8 cellular contexts compared by ENCODE assay signal in genomic region chr17:78253946-78254672, GRCh38. TPM values are rescaled to one million over a fixed set of nuclear protein-coding genes. Genes with fewer than 3 reads are reported as not detected.
DNase-seq lines count a peak whose midpoint lies in the region; ATAC-seq and TF ChIP-seq lines count a peak whose summit lies in the region.

No MANE protein-coding gene starts in this region.

- H3K27ac Mint-ChIP-seq in CD8-positive, alpha-beta T cell, result peak overlapping the region; percentile 88
- H3K27ac Mint-ChIP-seq in GM23338 (peak overlapping the region; percentile 95), type B pancreatic cell (peak overlapping the region; percentile 53)
- H3K27ac Mint-ChIP-seq in T-helper 1 cell treated with Interleukin-12 subunit alpha and Interleukin-12 subunit beta and Interleukin-4 antibody, amounts not matched to agents 30 μg/mL and 1 μg/mL, for 36 hours, result peak overlapping the region; percentile 95

- 0 out of 2 replicates have a peak overlapping the region, but pooled peaks have one; percentile 38 for H2AFZ ChIP-seq in GM23338

- H3K27me3 ChIP-seq in CD8-positive, alpha-beta T cell (ENCODE audit: insufficient read depth, low read length), result no peaks in the 10 kb centered on the region
- H3K27me3 ChIP-seq in GM23338 (ENCODE audit: insufficient read depth), result no peaks in the 10 kb centered on the region

- H3K4me2 ChIP-seq in GM23338, result peak overlapping the region; percentile 89

- H3K4me1 Mint-ChIP-seq in CD8-positive, alpha-beta T cell (ENCODE audit: low read depth), result peaks cover 64% of the 10 kb centered on the region
- H3K4me1 Mint-ChIP-seq in GM23338 (peaks cover 44% of the 10 kb centered on the region), type B pancreatic cell (ENCODE audit: unreplicated experiment) (peaks cover 18% of the 10 kb centered on the region)
- peaks cover 56% of the 10 kb centered on the region for H3K4me1 Mint-ChIP-seq in T-helper 1 cell treated with Interleukin-12 subunit alpha and Interleukin-12 subunit beta and Interleukin-4 antibody, amounts not matched to agents 30 μg/mL and 1 μg/mL, for 36 hours (ENCODE audit: low read depth)

- peaks cover 10% of the 10 kb centered on the region for H3F3A ChIP-seq in GM23338 (replicated peaks; ENCODE audit: low read depth)

- H3K36me3 Mint-ChIP-seq in CD8-positive, alpha-beta T cell, result no peaks in the 10 kb centered on the region
- H3K36me3 Mint-ChIP-seq in GM23338 (ENCODE audit: low read depth) (no peaks in the 10 kb centered on the region), type B pancreatic cell (no peaks in the 10 kb centered on the region)
- peaks cover 2% of the 10 kb centered on the region for H3K36me3 Mint-ChIP-seq in T-helper 1 cell treated with Interleukin-12 subunit alpha and Interleukin-12 subunit beta and Interleukin-4 antibody, amounts not matched to agents 30 μg/mL and 1 μg/mL, for 36 hours (ENCODE audit: low read depth)

- H3K9me2 ChIP-seq in GM23338 (ENCODE audit: insufficient read depth), result no peaks in the 10 kb centered on the region

- no peaks in the 10 kb centered on the region for H3K27me3 Mint-ChIP-seq in CD8-positive, alpha-beta T cell (ENCODE audit: low read depth)
- H3K27me3 Mint-ChIP-seq in GM23338 (ENCODE audit: insufficient read depth, low read depth, poor library complexity) (peaks cover 15% of the 10 kb centered on the region), type B pancreatic cell (no peaks in the 10 kb centered on the region)
- H3K27me3 Mint-ChIP-seq in T-helper 1 cell treated with Interleukin-12 subunit alpha and Interleukin-12 subunit beta and Interleukin-4 antibody, amounts not matched to agents 30 μg/mL and 1 μg/mL, for 36 hours (ENCODE audit: low read depth), result no peaks in the 10 kb centered on the region

- no peaks in the 10 kb centered on the region for H3K36me3 ChIP-seq in CD8-positive, alpha-beta T cell (ENCODE audit: insufficient read depth, low read length)
- H3K36me3 ChIP-seq in GM23338 (ENCODE audit: insufficient read depth), result no peaks in the 10 kb centered on the region

- H4K20me1 ChIP-seq in GM23338 (replicated peaks; ENCODE audit: insufficient read depth), result no peaks in the 10 kb centered on the region

- TF ChIP-seq CTCF in CD8-positive, alpha-beta T cell (IDR thresholded peaks at IDR 0.05), result no peak
- TF ChIP-seq CTCF in GM23338 (conservative IDR thresholded peaks at IDR 0.05; ENCODE audit: low read depth in 2 of 2) (no peak), type B pancreatic cell (conservative IDR thresholded peaks at IDR 0.05) (no peak)

- intact Hi-C loops in CD8-positive, alpha-beta T cell (cut with DNase I, micrococcal nuclease), result loop anchor here (1.0 to 10.0 kb wide), 12 partner anchors 40 to 909 kb away; partner anchors contain the start of genes BIRC5 (in 2 of the 2), USP36 (in 2 of the 2), CYTH1 (in 1 of the 2) and PGS1 (in 1 of the 2)
- intact Hi-C loops in left ventricle myocardium superior (cut with micrococcal nuclease) (no loop called here), posterior vena cava (cut with DNase I) (loop anchor here (5.0 kb wide), 2 partner anchors 142 to 168 kb away; no protein-coding TSS in a partner anchor)

- peak; percentile 41 for ATAC-seq in CD8-positive, alpha-beta T cell
- ATAC-seq in GM23338, result peak; percentile 67
- peak; percentile 86 for ATAC-seq in left ventricle myocardium superior

- peaks cover 71% of the 10 kb centered on the region for H3K4me1 ChIP-seq in CD8-positive, alpha-beta T cell (ENCODE audit: insufficient read depth, low read length)
- H3K4me1 ChIP-seq in GM23338 (ENCODE audit: insufficient read depth), result peaks cover 22% of the 10 kb centered on the region

- H3K4me3 ChIP-seq in CD8-positive, alpha-beta T cell (ENCODE audit: low read depth, low read length), result peak overlapping the region; percentile 65
- peak overlapping the region; percentile 89 for H3K4me3 ChIP-seq in GM23338

- H3K79me2 ChIP-seq in GM23338 (replicated peaks; ENCODE audit: insufficient read depth), result no peaks in the 10 kb centered on the region

- no peaks in the 10 kb centered on the region for H3K9me3 ChIP-seq in CD8-positive, alpha-beta T cell (ENCODE audit: low read length)

- POLR2A ChIA-PET in CD8-positive, alpha-beta T cell (lab: Charles Lee), result interaction anchor here (0.6 to 1.4 kb wide), 2 partner anchors 108 to 296 kb away, joined by 3 read pairs; partner anchors contain the start of gene TNRC6C

- no peaks in the 10 kb centered on the region for H3K9me3 Mint-ChIP-seq in CD8-positive, alpha-beta T cell
- H3K9me3 Mint-ChIP-seq in GM23338, result no peaks in the 10 kb centered on the region
- H3K9me3 Mint-ChIP-seq in T-helper 1 cell treated with Interleukin-12 subunit alpha and Interleukin-12 subunit beta and Interleukin-4 antibody, amounts not matched to agents 30 μg/mL and 1 μg/mL, for 36 hours, result no peaks in the 10 kb centered on the region
- no peaks in the 10 kb centered on the region for H3K9me3 Mint-ChIP-seq in type B pancreatic cell

- peak overlapping the region; percentile 64 for H3K27ac ChIP-seq in CD8-positive, alpha-beta T cell (ENCODE audit: low read depth, low read length)
- peak overlapping the region; percentile 93 for H3K27ac ChIP-seq in GM23338 (ENCODE audit: low read depth)

- peak overlapping the region; percentile 79 for H3K4me3 Mint-ChIP-seq in CD8-positive, alpha-beta T cell
- H3K4me3 Mint-ChIP-seq in GM23338 (peak overlapping the region; percentile 85), type B pancreatic cell (peak overlapping the region; percentile 86)
- H3K4me3 Mint-ChIP-seq in T-helper 1 cell treated with Interleukin-12 subunit alpha and Interleukin-12 subunit beta and Interleukin-4 antibody, amounts not matched to agents 30 μg/mL and 1 μg/mL, for 36 hours, result peak overlapping the region; percentile 82

- CTCF ChIA-PET in CD8-positive, alpha-beta T cell (lab: Charles Lee), result no interaction called here

- peak; percentile 62 to 87 (median 78) for DNase-seq in CD8-positive, alpha-beta T cell
- peak; percentile 97 for DNase-seq in GM23338 (ENCODE audit: low spot score)
- peak; percentile 46 for DNase-seq in NCI-H128 (lab: John Stamatoyannopoulos, UW; ENCODE audit: unreplicated experiment)
- peak in 55 of 56 donors; percentile 31 to 91 (median 73) for DNase-seq in amygdala (lab: John Stamatoyannopoulos, UW)
- DNase-seq in left ventricle myocardium superior, result peak; percentile 94
- DNase-seq in posterior vena cava (ENCODE audit: low spot score), result peak; percentile 95
- peak; percentile 94 for DNase-seq in type B pancreatic cell (ENCODE audit: extremely low spot score, unreplicated experiment)

TF ChIP-seq in GM23338, 12 proteins besides CTCF, POLR2A, EP300 and RAD21:
- peak; percentile 83 for TF ChIP-seq POLR2AphosphoS5 (IDR thresholded peaks at IDR 0.05; ENCODE audit: low read depth)
- TF ChIP-seq JUNB (IDR thresholded peaks at IDR 0.05; ENCODE audit: unreplicated experiment), result no peak
- TF ChIP-seq ETS1 (IDR thresholded peaks at IDR 0.05), result peak; percentile 99
- TF ChIP-seq CREB1 (CRISPR knock-in tag; IDR thresholded peaks at IDR 0.05; ENCODE audit: low read depth), result peak; percentile 74; the same call in 1 of the 2 replicates

RNA-seq across cellular contexts. Expression of gene TMEM235, which starts 22.7 kb away (rescaled TPM):
- not detected for total RNA-seq in CD8-positive, alpha-beta T cell
- not detected in 2 replicates for total RNA-seq in GM23338 (2014; rRNA removed; shearing (Covaris generic))
- not detected in 2 replicates for polyA plus RNA-seq in GM23338 (2016; fragmentation: Nextera tagmentation; extraction: Ambion mirVana)
- total RNA-seq in left ventricle myocardium superior, result not detected
- total RNA-seq in posterior vena cava, result not detected
- 0.43 TPM in 1 of 2 replicates, not detected in the other for total RNA-seq in type B pancreatic cell (ENCODE audit: low replicate concordance)

RNA-seq across cellular contexts. Expression of gene BIRC5, which starts 40.1 kb away (rescaled TPM):
- total RNA-seq in CD8-positive, alpha-beta T cell, result under 1 TPM; 0.17 to 0.41 TPM
- 89.7 and 114 TPM in 2 replicates for total RNA-seq in GM23338 (2014; rRNA removed; shearing (Covaris generic))
- polyA plus RNA-seq in GM23338 (2016; fragmentation: Nextera tagmentation; extraction: Ambion mirVana), result 111 and 132 TPM in 2 replicates
- total RNA-seq in left ventricle myocardium superior (0.69 TPM), posterior vena cava (1 to 10 TPM in 1 of 2 donors, under 1 TPM in 1; 0.19 to 1.7 TPM), type B pancreatic cell (ENCODE audit: low replicate concordance) (20.0 and 63.3 TPM in 2 replicates)

Comparison
In these comparisons a context has a peak if more than half of its experiments do, and no peak if none do; other contexts are left out.
1. Peak in every context shown above with its lines: DNase-seq, ATAC-seq, H3K4me3 ChIP-seq and H3K27ac ChIP-seq.
2. DNase-seq: peak in every context shown above with its lines; median percentile 97 in GM23338; 95 in posterior vena cava; 94 in left ventricle myocardium superior; 94 in type B pancreatic cell; 78 in CD8-positive, alpha-beta T cell; 73 in amygdala; 46 in NCI-H128.